Comparison of ENCODE assay signal across 34 cellular contexts in genomic region chr20:56774873-56775272, GRCh38.
"Had no signal": no experiment of that assay in that cellular context is flagged by ENCODE, and none has a peak within 500 bp of the region (broad histone marks: within the 10 kb centered on the region; RNA-seq: fewer than 3 reads in every experiment).

No MANE protein-coding gene starts in this region.

- H3K27ac ChIP-seq: adrenal gland, body of pancreas, brain microvascular endothelial cell, breast epithelium, VCaP had no signal

- H3K27me3 ChIP-seq: adrenal gland, body of pancreas, brain microvascular endothelial cell, breast epithelium had no signal

- H3K27ac Mint-ChIP-seq: activated B cell treated with CpG ODN at 0.5 μM for 24 hours; activated CD4-positive, alpha-beta memory T cell treated with anti-CD3 and anti-CD28 coated beads for 36 hours; activated CD4-positive, alpha-beta T cell treated with anti-CD3 and anti-CD28 coated beads, Interleukin-2, amount 10 ng/mL, durations not matched to agents 24 days and 14 days; activated CD8-positive, alpha-beta T cell treated with anti-CD3 and anti-CD28 coated beads for 36 hours; activated naive CD4-positive, alpha-beta T cell treated with anti-CD3 and anti-CD28 coated beads for 36 hours; activated naive CD4-positive, alpha-beta T cell treated with anti-CD3 and anti-CD28 coated beads, Interleukin-2, amount 50 U/mL, for 72 hours; activated naive CD8-positive, alpha-beta T cell treated with anti-CD3 and anti-CD28 coated beads for 36 hours; activated T-cell treated with anti-CD3 and anti-CD28 coated beads, Interleukin-2, amount 50 U/mL, for 72 hours; activated T-helper 1 cell treated with anti-CD3 and anti-CD28 coated beads, Interleukin-12 subunit alpha, Interleukin-12 subunit beta, Interleukin-2, Interleukin-4 antibody, amounts not matched to agents 30 ng/mL and 10 ng/mL and 1 ng/mL, durations not matched to agents 14 hours and 24 hours and 36 hours; activated T-helper 17 cell treated with anti-CD3 and anti-CD28 coated beads, Interleukin-2, amount 50 U/mL, for 72 hours; T-helper 1 cell treated with Interleukin-12 subunit alpha and Interleukin-12 subunit beta and Interleukin-4 antibody, amounts not matched to agents 30 μg/mL and 1 μg/mL, for 36 hours; T-helper 2 cell treated with Interferon-gamma antibody and Interleukin-4, amounts not matched to agents 5 μg/mL and 100 μg/mL, for 36 hours had no signal

- H3K36me3 Mint-ChIP-seq: activated CD4-positive, alpha-beta memory T cell treated with anti-CD3 and anti-CD28 coated beads for 36 hours; activated naive CD4-positive, alpha-beta T cell treated with anti-CD3 and anti-CD28 coated beads, Interleukin-2, amount 50 U/mL, for 72 hours; activated naive CD8-positive, alpha-beta T cell treated with anti-CD3 and anti-CD28 coated beads for 36 hours had no signal

- H3K36me3 ChIP-seq: adrenal gland, brain microvascular endothelial cell, breast epithelium had no signal

- ATAC-seq: activated CD8-positive, alpha-beta T cell treated with anti-CD3 and anti-CD28 coated beads for 36 hours; activated naive CD4-positive, alpha-beta T cell treated with anti-CD3 and anti-CD28 coated beads, Interleukin-2, amount 50 U/mL, for 72 hours; activated T-cell treated with anti-CD3 and anti-CD28 coated beads, Interleukin-2, amount 50 U/mL, for 4 hours; activated T-cell treated with anti-CD3 and anti-CD28 coated beads, Interleukin-2, amount 50 U/mL, for 72 hours; activated T-helper 17 cell treated with anti-CD3 and anti-CD28 coated beads, Interleukin-2, amount 50 U/mL, for 72 hours; body of pancreas had no signal

- H3K4me3 Mint-ChIP-seq: activated B cell treated with CpG ODN at 0.5 μM for 24 hours; activated CD4-positive, alpha-beta memory T cell treated with anti-CD3 and anti-CD28 coated beads for 36 hours; activated CD4-positive, alpha-beta T cell treated with anti-CD3 and anti-CD28 coated beads, Interleukin-2, amount 10 ng/mL, durations not matched to agents 24 days and 14 days; activated CD8-positive, alpha-beta T cell treated with anti-CD3 and anti-CD28 coated beads for 36 hours; activated naive CD4-positive, alpha-beta T cell treated with anti-CD3 and anti-CD28 coated beads for 36 hours; activated naive CD8-positive, alpha-beta T cell treated with anti-CD3 and anti-CD28 coated beads for 36 hours; activated T-cell treated with anti-CD3 and anti-CD28 coated beads, Interleukin-2, amount 50 U/mL, for 4 hours; activated T-cell treated with anti-CD3 and anti-CD28 coated beads, Interleukin-2, amount 50 U/mL, for 72 hours; activated T-helper 1 cell treated with anti-CD3 and anti-CD28 coated beads, Interleukin-12 subunit alpha, Interleukin-12 subunit beta, Interleukin-2, Interleukin-4 antibody, amounts not matched to agents 30 ng/mL and 10 ng/mL and 1 ng/mL, durations not matched to agents 14 hours and 24 hours and 36 hours; activated T-helper 17 cell treated with anti-CD3 and anti-CD28 coated beads, Interleukin-2, amount 50 U/mL, for 72 hours; T-helper 1 cell treated with Interleukin-12 subunit alpha and Interleukin-12 subunit beta and Interleukin-4 antibody, amounts not matched to agents 30 μg/mL and 1 μg/mL, for 36 hours; T-helper 2 cell treated with Interferon-gamma antibody and Interleukin-4, amounts not matched to agents 5 μg/mL and 100 μg/mL, for 36 hours had no signal

- H3K4me3 ChIP-seq: adrenal gland, body of pancreas, breast epithelium had no signal

- H3K9me3 ChIP-seq: adrenal gland, body of pancreas, breast epithelium had no signal

- H3K4me1 Mint-ChIP-seq: activated B cell treated with CpG ODN at 0.5 μM for 24 hours; activated T-helper 17 cell treated with anti-CD3 and anti-CD28 coated beads, Interleukin-2, amount 50 U/mL, for 72 hours had no signal

- H3K27me3 Mint-ChIP-seq: activated B cell treated with CpG ODN at 0.5 μM for 24 hours; activated CD4-positive, alpha-beta T cell treated with anti-CD3 and anti-CD28 coated beads, Interleukin-2, amount 10 ng/mL, durations not matched to agents 24 days and 14 days; activated CD8-positive, alpha-beta T cell treated with anti-CD3 and anti-CD28 coated beads for 36 hours had no signal

- H3K4me1 ChIP-seq: body of pancreas, breast epithelium had no signal

- DNase-seq: activated B cell treated with CpG ODN at 0.5 μM for 24 hours; activated CD4-positive, alpha-beta memory T cell treated with anti-CD3 and anti-CD28 coated beads for 36 hours; activated CD4-positive, alpha-beta T cell treated with anti-CD3 and anti-CD28 coated beads for 4 hours; activated CD4-positive, alpha-beta T cell treated with anti-CD3 and anti-CD28 coated beads, Interleukin-2, amount 10 ng/mL, durations not matched to agents 24 days and 14 days; activated CD4-positive, alpha-beta T cell treated with anti-CD3 and anti-CD28 coated beads, Interleukin-2, amount 50 U/mL, for 1 hour; activated CD4-positive, alpha-beta T cell treated with anti-CD3 and anti-CD28 coated beads, Interleukin-2, amount 50 U/mL, for 4 hours; activated CD4-positive, CD25-positive, alpha-beta regulatory T cell treated with anti-CD3 and anti-CD28 coated beads, Interleukin-2, amount 50 U/mL, for 72 hours; activated CD8-positive, alpha-beta memory T cell treated with anti-CD3 and anti-CD28 coated beads, Interleukin-2, amount 50 U/mL, for 4 hours; activated CD8-positive, alpha-beta T cell treated with anti-CD3 and anti-CD28 coated beads for 36 hours; activated effector memory CD4-positive, alpha-beta T cell treated with anti-CD3 and anti-CD28 coated beads, Interleukin-2, amount 50 U/mL, for 16 hours; activated gamma-delta T cell treated with Interleukin-2 at 50 U/mL for 16 hours; activated naive CD4-positive, alpha-beta T cell; activated naive CD4-positive, alpha-beta T cell treated with anti-CD3 and anti-CD28 coated beads for 36 hours; activated naive CD4-positive, alpha-beta T cell treated with anti-CD3 and anti-CD28 coated beads, Interleukin-2, amount 50 U/mL, for 16 hours; activated naive CD8-positive, alpha-beta T cell treated with anti-CD3 and anti-CD28 coated beads for 36 hours; activated T-cell treated with anti-CD3 and anti-CD28 coated beads for 4 hours; activated T-cell treated with anti-CD3 and anti-CD28 coated beads, Interleukin-2, amount 50 U/mL, for 1 hour; activated T-cell treated with anti-CD3 and anti-CD28 coated beads, Interleukin-2, amount 50 U/mL, for 4 hours; activated T-cell treated with anti-CD3 and anti-CD28 coated beads, Interleukin-2, amount 50 U/mL, for 72 hours; adrenal gland; amniotic stem cell; aorta; body of pancreas; brain microvascular endothelial cell; central memory CD4-positive, alpha-beta T cell; T-helper 2 cell; T-helper 9 cell had no signal

- H3K9me3 Mint-ChIP-seq: activated B cell treated with CpG ODN at 0.5 μM for 24 hours; activated CD4-positive, alpha-beta memory T cell treated with anti-CD3 and anti-CD28 coated beads for 36 hours; activated CD4-positive, alpha-beta T cell treated with anti-CD3 and anti-CD28 coated beads, Interleukin-2, amount 10 ng/mL, durations not matched to agents 24 days and 14 days; activated CD8-positive, alpha-beta T cell treated with anti-CD3 and anti-CD28 coated beads for 36 hours; activated naive CD4-positive, alpha-beta T cell treated with anti-CD3 and anti-CD28 coated beads, Interleukin-2, amount 50 U/mL, for 72 hours; activated naive CD8-positive, alpha-beta T cell treated with anti-CD3 and anti-CD28 coated beads for 36 hours; activated T-cell treated with anti-CD3 and anti-CD28 coated beads, Interleukin-2, amount 50 U/mL, for 4 hours; activated T-cell treated with anti-CD3 and anti-CD28 coated beads, Interleukin-2, amount 50 U/mL, for 72 hours; activated T-helper 1 cell treated with anti-CD3 and anti-CD28 coated beads, Interleukin-12 subunit alpha, Interleukin-12 subunit beta, Interleukin-2, Interleukin-4 antibody, amounts not matched to agents 30 ng/mL and 10 ng/mL and 1 ng/mL, durations not matched to agents 14 hours and 24 hours and 36 hours; T-helper 1 cell treated with Interleukin-12 subunit alpha and Interleukin-12 subunit beta and Interleukin-4 antibody, amounts not matched to agents 30 μg/mL and 1 μg/mL, for 36 hours; T-helper 2 cell treated with Interferon-gamma antibody and Interleukin-4, amounts not matched to agents 5 μg/mL and 100 μg/mL, for 36 hours had no signal
